1 cellular context compared by ENCODE assay signal in the genomic region with DNA sequence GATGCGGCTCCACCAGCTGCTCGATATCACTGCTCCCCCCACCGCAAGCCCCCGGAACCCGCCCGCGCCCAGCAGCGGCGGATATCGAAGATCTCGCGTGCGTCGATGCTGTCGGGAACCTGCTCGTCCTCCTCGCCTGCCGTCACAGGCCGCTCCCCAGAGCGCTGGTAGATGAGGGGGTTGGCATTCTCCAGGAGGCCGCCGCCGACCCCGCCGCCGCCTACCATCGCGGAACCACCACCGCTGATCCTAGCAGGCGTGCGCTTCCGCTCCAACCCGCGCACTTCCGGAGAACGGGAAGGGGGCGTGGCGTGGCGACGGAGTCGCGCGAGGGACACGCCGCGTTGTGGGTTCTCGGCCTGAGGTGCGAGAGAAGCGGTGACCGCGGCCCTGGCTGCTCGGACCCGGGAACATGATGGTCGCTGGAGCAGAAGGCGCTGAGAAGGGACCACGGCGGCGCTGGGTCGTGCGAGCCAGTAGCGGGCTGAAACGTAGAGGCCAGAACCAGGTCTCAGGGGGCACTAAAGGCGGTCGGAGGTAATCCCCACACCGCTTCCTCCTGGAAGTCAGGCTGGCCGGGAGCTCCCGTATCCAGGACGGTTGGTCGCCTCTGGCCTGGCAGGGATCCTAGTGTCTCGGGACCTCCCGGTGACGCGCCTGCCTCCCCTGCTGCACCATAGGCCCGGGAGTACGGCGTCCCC.
TF ChIP-seq lines count a peak whose summit lies in the region.

A gene (minus strand): TSS at position 265 of the 701 bp plus-strand sequence. CDS start 38 bp downstream, at position 227.

TF ChIP-seq in K562, 482 proteins besides CTCF, POLR2A, EP300 and RAD21 (continued from another document and continues in another):
- no peak for TF ChIP-seq KLF1 (tag; IDR thresholded peaks at IDR 0.05)
- TF ChIP-seq HNRNPK (IDR thresholded peaks at IDR 0.05; ENCODE audit: low read depth, low read length, poor library complexity, severe bottlenecking) = no peak
- TF ChIP-seq ETV5 (CRISPR knock-in tag; IDR thresholded peaks at IDR 0.05; ENCODE audit: low read depth) = peak; percentile 95
- no peak for TF ChIP-seq DPF2 (IDR thresholded peaks at IDR 0.05)
- TF ChIP-seq, protein P1, sequence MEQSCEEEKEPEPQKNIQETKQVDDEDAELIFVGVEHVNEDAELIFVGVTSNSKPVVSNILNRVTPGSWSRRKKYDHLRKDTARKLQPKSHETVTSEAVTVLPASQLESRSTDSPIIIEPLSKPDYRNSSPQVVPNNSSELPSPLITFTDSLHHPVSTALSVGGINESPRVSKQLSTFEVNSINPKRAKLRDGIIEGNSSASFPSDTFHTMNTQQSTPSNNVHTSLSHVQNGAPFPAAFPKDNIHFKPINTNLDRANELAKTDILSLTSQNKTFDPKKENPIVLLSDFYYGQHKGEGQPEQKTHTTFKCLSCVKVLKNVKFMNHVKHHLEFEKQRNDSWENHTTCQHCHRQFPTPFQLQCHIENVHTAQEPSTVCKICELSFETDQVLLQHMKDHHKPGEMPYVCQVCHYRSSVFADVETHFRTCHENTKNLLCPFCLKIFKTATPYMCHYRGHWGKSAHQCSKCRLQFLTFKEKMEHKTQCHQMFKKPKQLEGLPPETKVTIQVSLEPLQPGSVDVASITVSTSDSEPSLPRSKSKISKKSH (CRISPR knock-in tag; IDR thresholded peaks at IDR 0.05) = no peak
- peak; percentile 73; the same call in 1 of the 2 replicates for TF ChIP-seq CTBP1 (IDR thresholded peaks at IDR 0.05; ENCODE audit: borderline replicate concordance)
- TF ChIP-seq POLR2B (IDR thresholded peaks at IDR 0.05; ENCODE audit: low read depth, partially characterized antibody) = peak; percentile 75
- TF ChIP-seq, protein P2, sequence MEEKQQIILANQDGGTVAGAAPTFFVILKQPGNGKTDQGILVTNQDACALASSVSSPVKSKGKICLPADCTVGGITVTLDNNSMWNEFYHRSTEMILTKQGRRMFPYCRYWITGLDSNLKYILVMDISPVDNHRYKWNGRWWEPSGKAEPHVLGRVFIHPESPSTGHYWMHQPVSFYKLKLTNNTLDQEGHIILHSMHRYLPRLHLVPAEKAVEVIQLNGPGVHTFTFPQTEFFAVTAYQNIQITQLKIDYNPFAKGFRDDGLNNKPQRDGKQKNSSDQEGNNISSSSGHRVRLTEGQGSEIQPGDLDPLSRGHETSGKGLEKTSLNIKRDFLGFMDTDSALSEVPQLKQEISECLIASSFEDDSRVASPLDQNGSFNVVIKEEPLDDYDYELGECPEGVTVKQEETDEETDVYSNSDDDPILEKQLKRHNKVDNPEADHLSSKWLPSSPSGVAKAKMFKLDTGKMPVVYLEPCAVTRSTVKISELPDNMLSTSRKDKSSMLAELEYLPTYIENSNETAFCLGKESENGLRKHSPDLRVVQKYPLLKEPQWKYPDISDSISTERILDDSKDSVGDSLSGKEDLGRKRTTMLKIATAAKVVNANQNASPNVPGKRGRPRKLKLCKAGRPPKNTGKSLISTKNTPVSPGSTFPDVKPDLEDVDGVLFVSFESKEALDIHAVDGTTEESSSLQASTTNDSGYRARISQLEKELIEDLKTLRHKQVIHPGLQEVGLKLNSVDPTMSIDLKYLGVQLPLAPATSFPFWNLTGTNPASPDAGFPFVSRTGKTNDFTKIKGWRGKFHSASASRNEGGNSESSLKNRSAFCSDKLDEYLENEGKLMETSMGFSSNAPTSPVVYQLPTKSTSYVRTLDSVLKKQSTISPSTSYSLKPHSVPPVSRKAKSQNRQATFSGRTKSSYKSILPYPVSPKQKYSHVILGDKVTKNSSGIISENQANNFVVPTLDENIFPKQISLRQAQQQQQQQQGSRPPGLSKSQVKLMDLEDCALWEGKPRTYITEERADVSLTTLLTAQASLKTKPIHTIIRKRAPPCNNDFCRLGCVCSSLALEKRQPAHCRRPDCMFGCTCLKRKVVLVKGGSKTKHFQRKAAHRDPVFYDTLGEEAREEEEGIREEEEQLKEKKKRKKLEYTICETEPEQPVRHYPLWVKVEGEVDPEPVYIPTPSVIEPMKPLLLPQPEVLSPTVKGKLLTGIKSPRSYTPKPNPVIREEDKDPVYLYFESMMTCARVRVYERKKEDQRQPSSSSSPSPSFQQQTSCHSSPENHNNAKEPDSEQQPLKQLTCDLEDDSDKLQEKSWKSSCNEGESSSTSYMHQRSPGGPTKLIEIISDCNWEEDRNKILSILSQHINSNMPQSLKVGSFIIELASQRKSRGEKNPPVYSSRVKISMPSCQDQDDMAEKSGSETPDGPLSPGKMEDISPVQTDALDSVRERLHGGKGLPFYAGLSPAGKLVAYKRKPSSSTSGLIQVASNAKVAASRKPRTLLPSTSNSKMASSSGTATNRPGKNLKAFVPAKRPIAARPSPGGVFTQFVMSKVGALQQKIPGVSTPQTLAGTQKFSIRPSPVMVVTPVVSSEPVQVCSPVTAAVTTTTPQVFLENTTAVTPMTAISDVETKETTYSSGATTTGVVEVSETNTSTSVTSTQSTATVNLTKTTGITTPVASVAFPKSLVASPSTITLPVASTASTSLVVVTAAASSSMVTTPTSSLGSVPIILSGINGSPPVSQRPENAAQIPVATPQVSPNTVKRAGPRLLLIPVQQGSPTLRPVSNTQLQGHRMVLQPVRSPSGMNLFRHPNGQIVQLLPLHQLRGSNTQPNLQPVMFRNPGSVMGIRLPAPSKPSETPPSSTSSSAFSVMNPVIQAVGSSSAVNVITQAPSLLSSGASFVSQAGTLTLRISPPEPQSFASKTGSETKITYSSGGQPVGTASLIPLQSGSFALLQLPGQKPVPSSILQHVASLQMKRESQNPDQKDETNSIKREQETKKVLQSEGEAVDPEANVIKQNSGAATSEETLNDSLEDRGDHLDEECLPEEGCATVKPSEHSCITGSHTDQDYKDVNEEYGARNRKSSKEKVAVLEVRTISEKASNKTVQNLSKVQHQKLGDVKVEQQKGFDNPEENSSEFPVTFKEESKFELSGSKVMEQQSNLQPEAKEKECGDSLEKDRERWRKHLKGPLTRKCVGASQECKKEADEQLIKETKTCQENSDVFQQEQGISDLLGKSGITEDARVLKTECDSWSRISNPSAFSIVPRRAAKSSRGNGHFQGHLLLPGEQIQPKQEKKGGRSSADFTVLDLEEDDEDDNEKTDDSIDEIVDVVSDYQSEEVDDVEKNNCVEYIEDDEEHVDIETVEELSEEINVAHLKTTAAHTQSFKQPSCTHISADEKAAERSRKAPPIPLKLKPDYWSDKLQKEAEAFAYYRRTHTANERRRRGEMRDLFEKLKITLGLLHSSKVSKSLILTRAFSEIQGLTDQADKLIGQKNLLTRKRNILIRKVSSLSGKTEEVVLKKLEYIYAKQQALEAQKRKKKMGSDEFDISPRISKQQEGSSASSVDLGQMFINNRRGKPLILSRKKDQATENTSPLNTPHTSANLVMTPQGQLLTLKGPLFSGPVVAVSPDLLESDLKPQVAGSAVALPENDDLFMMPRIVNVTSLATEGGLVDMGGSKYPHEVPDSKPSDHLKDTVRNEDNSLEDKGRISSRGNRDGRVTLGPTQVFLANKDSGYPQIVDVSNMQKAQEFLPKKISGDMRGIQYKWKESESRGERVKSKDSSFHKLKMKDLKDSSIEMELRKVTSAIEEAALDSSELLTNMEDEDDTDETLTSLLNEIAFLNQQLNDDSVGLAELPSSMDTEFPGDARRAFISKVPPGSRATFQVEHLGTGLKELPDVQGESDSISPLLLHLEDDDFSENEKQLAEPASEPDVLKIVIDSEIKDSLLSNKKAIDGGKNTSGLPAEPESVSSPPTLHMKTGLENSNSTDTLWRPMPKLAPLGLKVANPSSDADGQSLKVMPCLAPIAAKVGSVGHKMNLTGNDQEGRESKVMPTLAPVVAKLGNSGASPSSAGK (IDR thresholded peaks at IDR 0.05) = peak; percentile 2; the same call in 1 of the 2 replicates
- TF ChIP-seq ZNF224 (CRISPR knock-in tag; IDR thresholded peaks at IDR 0.05) = no peak
- TF ChIP-seq TBL1XR1 (IDR thresholded peaks at IDR 0.05; ENCODE audit: low read length in 2 of 2) = no peak
- no peak for TF ChIP-seq E2F3 (CRISPR knock-in tag; IDR thresholded peaks at IDR 0.05)
- TF ChIP-seq POLR2AphosphoS2 (IDR thresholded peaks at IDR 0.05; ENCODE audit: low read length) = no peak
- no peak for TF ChIP-seq NFE2L1 (tag; IDR thresholded peaks at IDR 0.05; ENCODE audit: borderline replicate concordance, low read depth)
- TF ChIP-seq ATF1 (CRISPR knock-in tag; IDR thresholded peaks at IDR 0.05) = 0 out of 2 replicates have a peak, but pooled peaks have one; percentile 13
- peak; percentile 82 for TF ChIP-seq ATF1 (tag; IDR thresholded peaks at IDR 0.05)
- no peak for TF ChIP-seq SRSF3 (IDR thresholded peaks at IDR 0.05; ENCODE audit: insufficient read depth, low read length)
- no peak for TF ChIP-seq ZNF584 (CRISPR knock-in tag; IDR thresholded peaks at IDR 0.05; ENCODE audit: low read depth)
- no peak for TF ChIP-seq GTF2A2 (tag; IDR thresholded peaks at IDR 0.05)
- TF ChIP-seq, protein P3, sequence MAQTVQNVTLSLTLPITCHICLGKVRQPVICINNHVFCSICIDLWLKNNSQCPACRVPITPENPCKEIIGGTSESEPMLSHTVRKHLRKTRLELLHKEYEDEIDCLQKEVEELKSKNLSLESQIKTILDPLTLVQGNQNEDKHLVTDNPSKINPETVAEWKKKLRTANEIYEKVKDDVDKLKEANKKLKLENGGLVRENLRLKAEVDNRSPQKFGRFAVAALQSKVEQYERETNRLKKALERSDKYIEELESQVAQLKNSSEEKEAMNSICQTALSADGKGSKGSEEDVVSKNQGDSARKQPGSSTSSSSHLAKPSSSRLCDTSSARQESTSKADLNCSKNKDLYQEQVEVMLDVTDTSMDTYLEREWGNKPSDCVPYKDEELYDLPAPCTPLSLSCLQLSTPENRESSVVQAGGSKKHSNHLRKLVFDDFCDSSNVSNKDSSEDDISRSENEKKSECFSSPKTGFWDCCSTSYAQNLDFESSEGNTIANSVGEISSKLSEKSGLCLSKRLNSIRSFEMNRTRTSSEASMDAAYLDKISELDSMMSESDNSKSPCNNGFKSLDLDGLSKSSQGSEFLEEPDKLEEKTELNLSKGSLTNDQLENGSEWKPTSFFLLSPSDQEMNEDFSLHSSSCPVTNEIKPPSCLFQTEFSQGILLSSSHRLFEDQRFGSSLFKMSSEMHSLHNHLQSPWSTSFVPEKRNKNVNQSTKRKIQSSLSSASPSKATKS (CRISPR knock-in tag; IDR thresholded peaks at IDR 0.05) = no peak
- TF ChIP-seq, protein P4, sequence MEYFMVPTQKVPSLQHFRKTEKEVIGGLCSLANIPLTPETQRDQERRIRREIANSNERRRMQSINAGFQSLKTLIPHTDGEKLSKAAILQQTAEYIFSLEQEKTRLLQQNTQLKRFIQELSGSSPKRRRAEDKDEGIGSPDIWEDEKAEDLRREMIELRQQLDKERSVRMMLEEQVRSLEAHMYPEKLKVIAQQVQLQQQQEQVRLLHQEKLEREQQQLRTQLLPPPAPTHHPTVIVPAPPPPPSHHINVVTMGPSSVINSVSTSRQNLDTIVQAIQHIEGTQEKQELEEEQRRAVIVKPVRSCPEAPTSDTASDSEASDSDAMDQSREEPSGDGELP (CRISPR knock-in tag; IDR thresholded peaks at IDR 0.05; ENCODE audit: borderline replicate concordance) = peak; percentile 87
- no peak for TF ChIP-seq IFI16 (CRISPR knock-in tag; IDR thresholded peaks at IDR 0.05)
- TF ChIP-seq, protein P5, sequence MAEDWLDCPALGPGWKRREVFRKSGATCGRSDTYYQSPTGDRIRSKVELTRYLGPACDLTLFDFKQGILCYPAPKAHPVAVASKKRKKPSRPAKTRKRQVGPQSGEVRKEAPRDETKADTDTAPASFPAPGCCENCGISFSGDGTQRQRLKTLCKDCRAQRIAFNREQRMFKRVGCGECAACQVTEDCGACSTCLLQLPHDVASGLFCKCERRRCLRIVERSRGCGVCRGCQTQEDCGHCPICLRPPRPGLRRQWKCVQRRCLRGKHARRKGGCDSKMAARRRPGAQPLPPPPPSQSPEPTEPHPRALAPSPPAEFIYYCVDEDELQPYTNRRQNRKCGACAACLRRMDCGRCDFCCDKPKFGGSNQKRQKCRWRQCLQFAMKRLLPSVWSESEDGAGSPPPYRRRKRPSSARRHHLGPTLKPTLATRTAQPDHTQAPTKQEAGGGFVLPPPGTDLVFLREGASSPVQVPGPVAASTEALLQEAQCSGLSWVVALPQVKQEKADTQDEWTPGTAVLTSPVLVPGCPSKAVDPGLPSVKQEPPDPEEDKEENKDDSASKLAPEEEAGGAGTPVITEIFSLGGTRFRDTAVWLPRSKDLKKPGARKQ (CRISPR knock-in tag; IDR thresholded peaks at IDR 0.05) = no peak
- TF ChIP-seq, protein P6, sequence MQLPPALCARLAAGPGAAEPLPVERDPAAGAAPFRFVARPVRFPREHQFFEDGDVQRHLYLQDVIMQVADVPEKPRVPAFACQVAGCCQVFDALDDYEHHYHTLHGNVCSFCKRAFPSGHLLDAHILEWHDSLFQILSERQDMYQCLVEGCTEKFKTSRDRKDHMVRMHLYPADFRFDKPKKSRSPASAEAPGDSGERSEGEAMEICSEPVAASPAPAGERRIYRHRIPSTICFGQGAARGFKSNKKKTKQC (CRISPR knock-in tag; IDR thresholded peaks at IDR 0.05) = peak; percentile 3; the same call in 1 of the 2 replicates
- TF ChIP-seq PHB (CRISPR knock-in tag; IDR thresholded peaks at IDR 0.05) = no peak
- no peak for TF ChIP-seq FOXP1 (CRISPR knock-in tag; IDR thresholded peaks at IDR 0.05)
- no peak for TF ChIP-seq ZFP1 (CRISPR knock-in tag; IDR thresholded peaks at IDR 0.05)
- TF ChIP-seq, protein P7, sequence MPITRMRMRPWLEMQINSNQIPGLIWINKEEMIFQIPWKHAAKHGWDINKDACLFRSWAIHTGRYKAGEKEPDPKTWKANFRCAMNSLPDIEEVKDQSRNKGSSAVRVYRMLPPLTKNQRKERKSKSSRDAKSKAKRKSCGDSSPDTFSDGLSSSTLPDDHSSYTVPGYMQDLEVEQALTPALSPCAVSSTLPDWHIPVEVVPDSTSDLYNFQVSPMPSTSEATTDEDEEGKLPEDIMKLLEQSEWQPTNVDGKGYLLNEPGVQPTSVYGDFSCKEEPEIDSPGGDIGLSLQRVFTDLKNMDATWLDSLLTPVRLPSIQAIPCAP (CRISPR knock-in tag; IDR thresholded peaks at IDR 0.05; ENCODE audit: borderline replicate concordance) = no peak
- no peak for TF ChIP-seq HDAC6 (IDR thresholded peaks at IDR 0.05; ENCODE audit: low read depth, low read length)
- no peak for TF ChIP-seq BMI1 (IDR thresholded peaks at IDR 0.05; ENCODE audit: low read length)
- no peak for TF ChIP-seq ZNF316 (IDR thresholded peaks at IDR 0.05)
- TF ChIP-seq PHF20 (IDR thresholded peaks at IDR 0.05; ENCODE audit: partially characterized antibody) = peak; percentile 88
- TF ChIP-seq, protein P8, sequence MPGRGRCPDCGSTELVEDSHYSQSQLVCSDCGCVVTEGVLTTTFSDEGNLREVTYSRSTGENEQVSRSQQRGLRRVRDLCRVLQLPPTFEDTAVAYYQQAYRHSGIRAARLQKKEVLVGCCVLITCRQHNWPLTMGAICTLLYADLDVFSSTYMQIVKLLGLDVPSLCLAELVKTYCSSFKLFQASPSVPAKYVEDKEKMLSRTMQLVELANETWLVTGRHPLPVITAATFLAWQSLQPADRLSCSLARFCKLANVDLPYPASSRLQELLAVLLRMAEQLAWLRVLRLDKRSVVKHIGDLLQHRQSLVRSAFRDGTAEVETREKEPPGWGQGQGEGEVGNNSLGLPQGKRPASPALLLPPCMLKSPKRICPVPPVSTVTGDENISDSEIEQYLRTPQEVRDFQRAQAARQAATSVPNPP (IDR thresholded peaks at IDR 0.05; ENCODE audit: borderline replicate concordance, insufficient read depth, insufficient read length) = no peak
- no peak for TF ChIP-seq STAG1 (CRISPR knock-in tag; IDR thresholded peaks at IDR 0.05; ENCODE audit: borderline replicate concordance)
- peak; percentile 85 for TF ChIP-seq EP400 (IDR thresholded peaks at IDR 0.05)
